1 cellular context compared by ENCODE assay signal in genomic region chr15:49621327-49622210, GRCh38.
A peak's percentile ranks its signal among the peaks of the same experiment; 100 is the strongest.
TF ChIP-seq lines count a peak whose summit lies in the region.

No MANE protein-coding gene starts in this region.

TF ChIP-seq in GM12878, 131 proteins besides CTCF, POLR2A, EP300 and RAD21 (continued from another document):
- 0 out of 2 replicates have a peak, but pooled peaks have one; percentile 8 for TF ChIP-seq ATF2 (IDR thresholded peaks at IDR 0.05; ENCODE audit: low read length)
- TF ChIP-seq YY1 (IDR thresholded peaks at IDR 0.05; ENCODE audit: low read depth, low read length) = no peak
- TF ChIP-seq RFX5 (IDR thresholded peaks at IDR 0.05; ENCODE audit: low read depth, low read length) = no peak
- no peak for TF ChIP-seq TARDBP (IDR thresholded peaks at IDR 0.05; ENCODE audit: borderline replicate concordance)
